In the genomic region with DNA sequence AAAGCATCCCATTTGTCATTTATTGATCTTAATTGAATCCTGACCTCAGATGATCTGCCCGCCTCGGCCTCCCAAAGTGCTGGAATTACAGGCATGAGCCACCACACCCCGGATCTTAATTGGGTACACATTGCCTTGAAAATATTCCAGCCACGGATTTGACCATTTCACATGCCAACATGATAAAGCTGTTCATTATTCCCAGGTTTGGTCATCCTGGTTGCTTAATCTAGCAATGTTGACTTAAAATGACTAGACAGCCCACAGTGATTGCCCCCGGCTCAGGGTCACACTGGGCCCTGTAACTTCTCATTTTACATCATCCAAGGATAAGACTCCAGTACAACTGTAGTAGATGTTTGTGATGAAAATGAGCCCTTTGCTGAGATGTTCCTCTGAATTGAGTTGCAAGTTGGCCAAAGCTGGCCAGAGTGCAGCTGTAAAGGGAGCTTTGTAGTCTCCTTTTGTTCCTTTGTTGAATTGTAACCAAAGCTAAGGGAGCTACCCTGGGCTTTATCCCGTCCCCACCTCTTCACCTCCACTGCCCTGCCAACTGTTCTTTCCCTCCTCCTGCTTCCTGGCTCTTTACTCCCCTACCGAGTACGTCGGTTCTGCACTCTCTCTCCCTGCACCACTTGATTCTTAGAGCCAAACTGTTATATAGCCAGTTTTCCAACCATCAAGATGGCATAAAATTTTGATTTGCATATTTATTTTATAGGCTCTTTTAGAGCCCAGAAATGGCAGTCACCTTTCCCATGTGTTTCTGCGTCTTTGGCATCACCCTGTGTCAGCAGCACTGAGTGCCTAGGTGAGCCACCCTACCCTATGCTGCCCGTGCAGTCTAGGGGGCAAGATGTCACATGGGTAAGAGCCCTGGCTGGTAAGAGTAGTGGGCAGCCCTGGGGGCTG, we compare ENCODE assay signal across 8 cellular contexts.
DNase-seq lines count a peak whose midpoint lies in the region; ATAC-seq and TF ChIP-seq lines count a peak whose summit lies in the region.

No MANE protein-coding gene starts in this region.

- H3K36me3 ChIP-seq in CD4-positive, alpha-beta memory T cell (ENCODE audit: insufficient read depth, low read length): peaks cover 23% of the 10 kb centered on the region
- no peaks in the 10 kb centered on the region for H3K36me3 ChIP-seq in neural progenitor cell

- POLR2A ChIA-PET in CD4-positive, alpha-beta memory T cell (lab: Charles Lee; ENCODE audit: partially characterized antibody): interaction anchor here (0.8 kb wide), 1 partner anchor 76 kb away, joined by 3 read pairs; no protein-coding TSS in a partner anchor

- no peaks in the 10 kb centered on the region for H3K27me3 ChIP-seq in CD4-positive, alpha-beta memory T cell (ENCODE audit: insufficient read depth, low read length)
- no peaks in the 10 kb centered on the region for H3K27me3 ChIP-seq in neural progenitor cell

- H3K9ac ChIP-seq in neural progenitor cell: no peak overlapping the region

- no peak overlapping the region for H3K4me3 ChIP-seq in CD4-positive, alpha-beta memory T cell (ENCODE audit: low read length in 2 of 2)
- no peak overlapping the region for H3K4me3 ChIP-seq in neural progenitor cell

- H3K4me1 Mint-ChIP-seq in CD4-positive, alpha-beta memory T cell: peaks cover 20 to 54% (median 29%) of the 10 kb centered on the region in 4 donors
- peaks cover 88% of the 10 kb centered on the region for H3K4me1 Mint-ChIP-seq in chondrocyte (ENCODE audit: low read depth)
- H3K4me1 Mint-ChIP-seq in neural progenitor cell: peaks cover 16% of the 10 kb centered on the region

- H3K4me2 ChIP-seq in neural progenitor cell: peak overlapping the region; percentile 51

- no peak overlapping the region for H3K27ac ChIP-seq in CD4-positive, alpha-beta memory T cell (ENCODE audit: low read depth, low read length)
- no peak overlapping the region for H3K27ac ChIP-seq in neural progenitor cell

- H3K79me2 ChIP-seq in neural progenitor cell (ENCODE audit: low read depth): no peaks in the 10 kb centered on the region

- peaks cover 30 to 39% of the 10 kb centered on the region in 2 donors for H3K36me3 Mint-ChIP-seq in CD4-positive, alpha-beta memory T cell
- H3K36me3 Mint-ChIP-seq in chondrocyte (ENCODE audit: low read depth) (peaks cover 3% of the 10 kb centered on the region), neural progenitor cell (no peaks in the 10 kb centered on the region)

- peaks cover 15% of the 10 kb centered on the region for H3F3A ChIP-seq in neural progenitor cell (ENCODE audit: low read depth)

- H3K9me3 ChIP-seq in CD4-positive, alpha-beta memory T cell (ENCODE audit: control insufficient read depth in 1 of 2, low read length in 2 of 2): no peaks in the 10 kb centered on the region
- no peaks in the 10 kb centered on the region for H3K9me3 ChIP-seq in neural progenitor cell (ENCODE audit: low read depth)

- no peak for TF ChIP-seq CTCF in chondrocyte (IDR thresholded peaks at IDR 0.05)
- TF ChIP-seq CTCF in neural progenitor cell (IDR thresholded peaks at IDR 0.05): no peak

- no peaks in the 10 kb centered on the region for H4K20me1 ChIP-seq in neural progenitor cell (ENCODE audit: low read depth)

- no peak for DNase-seq in CD4-positive, alpha-beta memory T cell
- DNase-seq in NCI-H2196 (lab: John Stamatoyannopoulos, UW; ENCODE audit: unreplicated experiment) (peak; percentile 76), chondrocyte (ENCODE audit: low spot score) (no peak), neural progenitor cell (ENCODE audit: low spot score) (peak; percentile 67), NK-92 (lab: John Stamatoyannopoulos, UW; ENCODE audit: unreplicated experiment) (no peak), NCI-H82 (lab: John Stamatoyannopoulos, UW) (no peak), HuH-7.5 (ENCODE audit: low spot score) (no peak)

- intact Hi-C loops in CD4-positive, alpha-beta memory T cell (cut with micrococcal nuclease): loop anchor here (5.0 to 10.0 kb wide), 3 partner anchors 92 to 281 kb away; no protein-coding TSS in a partner anchor

- H3K27ac Mint-ChIP-seq in CD4-positive, alpha-beta memory T cell: peak overlapping the region in 6 of 7 donors; percentile 23 to 92 (median 72)
- H3K27ac Mint-ChIP-seq in chondrocyte (ENCODE audit: unreplicated experiment) (peak overlapping the region; percentile 93), neural progenitor cell (peak overlapping the region; percentile 35)

- H3K27me3 Mint-ChIP-seq in CD4-positive, alpha-beta memory T cell: no peaks in the 10 kb centered on the region
- no peaks in the 10 kb centered on the region for H3K27me3 Mint-ChIP-seq in chondrocyte (ENCODE audit: low read depth)
- H3K27me3 Mint-ChIP-seq in neural progenitor cell (ENCODE audit: insufficient read depth, low read depth): peaks cover 3% of the 10 kb centered on the region

- peak overlapping the region in 2 of 8 donors; percentile 15 to 45 for H3K4me3 Mint-ChIP-seq in CD4-positive, alpha-beta memory T cell
- no peak overlapping the region for H3K4me3 Mint-ChIP-seq in chondrocyte (ENCODE audit: unreplicated experiment)
- peak overlapping the region; percentile 34 for H3K4me3 Mint-ChIP-seq in neural progenitor cell

- ATAC-seq in HG03439 (IDR thresholded peaks at IDR 0.05; ENCODE audit: unreplicated experiment): no peak

- CTCF ChIA-PET in CD4-positive, alpha-beta memory T cell (lab: Charles Lee; ENCODE audit: partially characterized antibody): interaction anchor here (0.8 to 2.9 kb wide), 7 partner anchors 10 to 177 kb away, joined by 3 to 9 read pairs (median 4); no protein-coding TSS in a partner anchor

- peaks cover 21% of the 10 kb centered on the region for H3K4me1 ChIP-seq in CD4-positive, alpha-beta memory T cell (ENCODE audit: insufficient read depth, low read length)
- peaks cover 20% of the 10 kb centered on the region for H3K4me1 ChIP-seq in neural progenitor cell

- peaks cover 0 to 5% (median 0%) of the 10 kb centered on the region in 8 donors for H3K9me3 Mint-ChIP-seq in CD4-positive, alpha-beta memory T cell
- H3K9me3 Mint-ChIP-seq in chondrocyte (ENCODE audit: low read depth): peaks cover 8% of the 10 kb centered on the region
- peaks cover 10% of the 10 kb centered on the region for H3K9me3 Mint-ChIP-seq in neural progenitor cell

- no peak overlapping the region for H2AFZ ChIP-seq in neural progenitor cell (replicated peaks)

Comparison
In these comparisons a context has a peak if more than half of its experiments do, and no peak if none do; other contexts are left out.
1. DNase-seq: peak in NCI-H2196 (single experiment) and neural progenitor cell (single experiment); none in CD4-positive, alpha-beta memory T cell (0 of 5), chondrocyte (single experiment), NK-92 (single experiment), NCI-H82 (single experiment) and HuH-7.5 (single experiment).
2. H3K27ac Mint-ChIP-seq: peak in every context shown above with its lines; median percentile 93 in chondrocyte; 72 in CD4-positive, alpha-beta memory T cell; 35 in neural progenitor cell.